In genomic region chr2:10043906-10044601, GRCh38 we compare ENCODE assay signal across 1 cellular context.
TF ChIP-seq lines count a peak whose summit lies in the region.

No MANE protein-coding gene starts in this region.

TF ChIP-seq in HepG2, 621 proteins besides CTCF, POLR2A, EP300 and RAD21 (continued from another document and continues in another):
- TF ChIP-seq ZBTB40 (IDR thresholded peaks at IDR 0.05) (no peak), ZBTB40 (CRISPR knock-in tag; IDR thresholded peaks at IDR 0.05) (peak; percentile 78; the same call in 1 of the 2 replicates), ZBTB10 (CRISPR knock-in tag; IDR thresholded peaks at IDR 0.05; ENCODE audit: borderline replicate concordance) (no peak), ZFP82 (CRISPR knock-in tag; IDR thresholded peaks at IDR 0.05; ENCODE audit: borderline replicate concordance) (peak; percentile 39; the same call in 1 of the 2 replicates), POGZ (CRISPR knock-in tag; IDR thresholded peaks at IDR 0.05) (no peak; the same call in 1 of the 2 replicates), BATF2 (CRISPR knock-in tag; IDR thresholded peaks at IDR 0.05) (peak; percentile 72), CAMTA2 (CRISPR knock-in tag; IDR thresholded peaks at IDR 0.05; ENCODE audit: borderline replicate concordance) (no peak; the same call in 1 of the 2 replicates), ZBTB44 (CRISPR knock-in tag; IDR thresholded peaks at IDR 0.05) (no peak), TBX2 (CRISPR knock-in tag; IDR thresholded peaks at IDR 0.05; ENCODE audit: borderline replicate concordance) (peak; percentile 51; the same call in 1 of the 2 replicates), ZNF563 (CRISPR knock-in tag; IDR thresholded peaks at IDR 0.05) (no peak; the same call in 1 of the 2 replicates), ZSCAN21 (CRISPR knock-in tag; IDR thresholded peaks at IDR 0.05; ENCODE audit: borderline replicate concordance) (peak; percentile 93), NR0B2 (CRISPR knock-in tag; IDR thresholded peaks at IDR 0.05) (peak; percentile 70; the same call in 1 of the 2 replicates), BCL3 (CRISPR knock-in tag; IDR thresholded peaks at IDR 0.05) (no peak; the same call in 1 of the 2 replicates), FOXM1 (CRISPR knock-in tag; IDR thresholded peaks at IDR 0.05) (no peak), ARID5B (CRISPR knock-in tag; IDR thresholded peaks at IDR 0.05) (no peak; the same call in 1 of the 2 replicates), ZNF776 (CRISPR knock-in tag; IDR thresholded peaks at IDR 0.05) (peak; percentile 29; the same call in 1 of the 2 replicates), ZNF280B (CRISPR knock-in tag; IDR thresholded peaks at IDR 0.05; ENCODE audit: borderline replicate concordance) (peak; percentile 67; the same call in 1 of the 2 replicates), NR2C2 (CRISPR knock-in tag; IDR thresholded peaks at IDR 0.05; ENCODE audit: borderline replicate concordance) (no peak), ZNF747 (CRISPR knock-in tag; IDR thresholded peaks at IDR 0.05; ENCODE audit: borderline replicate concordance) (peak; percentile 35; the same call in 1 of the 2 replicates), SNAPC4 (CRISPR knock-in tag; IDR thresholded peaks at IDR 0.05) (no peak), ZNF546 (CRISPR knock-in tag; conservative IDR thresholded peaks at IDR 0.05) (0 out of 2 replicates have a peak, but pooled peaks have one; percentile 36)
